In the genomic region with DNA sequence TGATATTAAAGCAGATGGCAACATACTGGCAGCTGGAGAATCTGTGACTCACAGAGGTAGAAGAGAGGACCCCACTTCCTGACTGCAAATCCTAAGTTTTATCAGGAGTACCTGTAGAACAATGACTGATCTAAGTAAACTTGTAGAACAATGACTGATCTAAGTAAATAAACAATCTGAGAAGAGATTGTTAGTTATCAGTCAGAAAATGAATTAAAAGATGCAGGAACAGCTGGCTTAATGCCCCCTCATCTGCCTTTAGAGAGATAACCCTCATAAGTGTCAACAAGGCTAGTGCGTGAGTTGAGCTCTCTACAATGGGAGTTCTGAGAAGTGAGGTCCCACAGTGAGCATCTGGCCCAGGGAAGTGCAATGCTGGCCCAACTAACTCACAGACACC, we compare ENCODE assay signal across 20 cellular contexts. TPM values are rescaled to one million over a fixed set of nuclear protein-coding genes. Genes with fewer than 3 reads are reported as not detected.
DNase-seq lines count a peak whose midpoint lies in the region; ATAC-seq, FAIRE-seq and TF ChIP-seq lines count a peak whose summit lies in the region.
"Had no signal": no experiment of that assay in that cellular context is flagged by ENCODE, and none has a peak within 500 bp of the region (broad histone marks: within the 10 kb centered on the region; RNA-seq: fewer than 3 reads in every experiment).

No MANE protein-coding gene starts in this region.

- no peak for ATAC-seq in activated naive CD8-positive, alpha-beta T cell treated with anti-CD3 and anti-CD28 coated beads, Interleukin-2, amount 50 U/mL, for 24 hours
- ATAC-seq in stimulated activated naive CD8-positive, alpha-beta T cell treated with anti-CD3 and anti-CD28 coated beads, Interleukin-15, Interleukin-2, amounts not matched to agents 100 U/mL and 50 U/mL, for 24 hours, result no peak
- ATAC-seq: HCT116 had no signal

- no peak overlapping the region for H3K4me2 ChIP-seq in astrocyte (ENCODE audit: low read length)
- H3K4me2 ChIP-seq in keratinocyte (ENCODE audit: control insufficient read depth, extremely low read depth, insufficient read depth, low read depth, low read length), result no peak overlapping the region

- peak overlapping the region; percentile 62 for H3K27ac Mint-ChIP-seq in activated naive CD8-positive, alpha-beta T cell treated with anti-CD3 and anti-CD28 coated beads, Interleukin-2, amount 50 U/mL, for 24 hours
- H3K27ac Mint-ChIP-seq in activated naive CD8-positive, alpha-beta T cell treated with anti-CD3 and anti-CD28 coated beads for 36 hours, result no peak overlapping the region
- no peak overlapping the region for H3K27ac Mint-ChIP-seq in astrocyte (ENCODE audit: unreplicated experiment)
- H3K27ac Mint-ChIP-seq: IgD-negative memory B cell had no signal

- H3K36me3 ChIP-seq in astrocyte (ENCODE audit: insufficient read depth, low read length) (no peaks in the 10 kb centered on the region), keratinocyte (ENCODE audit: control insufficient read depth in 2 of 2, extremely low read depth in 1 of 2, insufficient read depth in 2 of 2, low read length in 2 of 2) (no peaks in the 10 kb centered on the region), esophagus muscularis mucosa (peaks cover 0 to 31% (median 11%) of the 10 kb centered on the region in 4 donors)

- TF ChIP-seq CTCF in astrocyte (IDR thresholded peaks at IDR 0.05; ENCODE audit: insufficient read depth, low read depth, low read length) (no peak), keratinocyte (optimal IDR thresholded peaks at IDR 0.05 in 1 of 3, IDR thresholded peaks at IDR 0.05 in 1 of 3, conservative IDR thresholded peaks at IDR 0.05 in 1 of 3; ENCODE audit: extremely low read depth in 1 of 3, insufficient read depth in 2 of 3, low read length in 3 of 3) (no peak), esophagus muscularis mucosa (IDR thresholded peaks at IDR 0.05) (no peak)

- TF ChIP-seq EP300 in esophagus muscularis mucosa (IDR thresholded peaks at IDR 0.05), result no peak

- no peak overlapping the region for H2AFZ ChIP-seq in astrocyte (ENCODE audit: low read depth, low read length)
- H2AFZ ChIP-seq in keratinocyte (ENCODE audit: control insufficient read depth, low read length), result no peak overlapping the region

- peaks cover 4% of the 10 kb centered on the region for H3K4me1 Mint-ChIP-seq in activated naive CD8-positive, alpha-beta T cell treated with anti-CD3 and anti-CD28 coated beads, Interleukin-2, amount 50 U/mL, for 24 hours
- peaks cover 4% of the 10 kb centered on the region for H3K4me1 Mint-ChIP-seq in activated naive CD8-positive, alpha-beta T cell treated with anti-CD3 and anti-CD28 coated beads for 36 hours
- H3K4me1 Mint-ChIP-seq in astrocyte (ENCODE audit: low read depth, unreplicated experiment), result peaks cover 2% of the 10 kb centered on the region

- H3K79me2 ChIP-seq in astrocyte (ENCODE audit: insufficient read depth, low read length) (no peaks in the 10 kb centered on the region), keratinocyte (ENCODE audit: control insufficient read depth, insufficient read depth, low read length) (no peaks in the 10 kb centered on the region)

- no peak for DNase-seq in activated naive CD8-positive, alpha-beta T cell treated with anti-CD3 and anti-CD28 coated beads, Interleukin-2, amount 50 U/mL, for 24 hours
- DNase-seq in activated naive CD8-positive, alpha-beta T cell treated with anti-CD3 and anti-CD28 coated beads for 36 hours, result no peak
- DNase-seq in astrocyte (ENCODE audit: low read depth), result no peak
- no peak for DNase-seq in keratinocyte (ENCODE audit: low read depth, low spot score)
- no peak for DNase-seq in stimulated activated CD4-positive, alpha-beta T cell treated with anti-CD3 and anti-CD28 coated beads, Interleukin-4, amount 100 ng/mL, for 1 hour
- no peak for DNase-seq in stimulated activated naive CD8-positive, alpha-beta T cell treated with anti-CD3 and anti-CD28 coated beads, Interleukin-15, Interleukin-2, amounts not matched to agents 100 U/mL and 50 U/mL, for 24 hours
- no peak for DNase-seq in esophagus muscularis mucosa (ENCODE audit: extremely low spot score)
- no peak for DNase-seq in DMS79 treated with DMSO at 0.1 percent for 48 hours (lab: John Stamatoyannopoulos, UW)
- DNase-seq: AML-193, Caco-2, DND-41, GF-D8, NCI-H1694, NCI-H2107, NCI-H774, SIG-M5 had no signal

- H3K4me3 Mint-ChIP-seq in activated naive CD8-positive, alpha-beta T cell treated with anti-CD3 and anti-CD28 coated beads, Interleukin-2, amount 50 U/mL, for 24 hours, result no peak overlapping the region
- no peak overlapping the region for H3K4me3 Mint-ChIP-seq in activated naive CD8-positive, alpha-beta T cell treated with anti-CD3 and anti-CD28 coated beads for 36 hours
- H3K4me3 Mint-ChIP-seq in astrocyte (ENCODE audit: unreplicated experiment), result no peak overlapping the region
- H3K4me3 Mint-ChIP-seq: IgD-negative memory B cell had no signal

- H3K9me3 Mint-ChIP-seq in activated naive CD8-positive, alpha-beta T cell treated with anti-CD3 and anti-CD28 coated beads, Interleukin-2, amount 50 U/mL, for 24 hours, result no peaks in the 10 kb centered on the region
- H3K9me3 Mint-ChIP-seq in activated naive CD8-positive, alpha-beta T cell treated with anti-CD3 and anti-CD28 coated beads for 36 hours, result no peaks in the 10 kb centered on the region
- no peaks in the 10 kb centered on the region for H3K9me3 Mint-ChIP-seq in astrocyte (ENCODE audit: unreplicated experiment)
- H3K9me3 Mint-ChIP-seq: IgD-negative memory B cell had no signal

- peak; percentile 56 for FAIRE-seq in astrocyte (lab: Jason Lieb, UNC)
- peak; percentile 5 for FAIRE-seq in keratinocyte (lab: Jason Lieb, UNC)
- FAIRE-seq: GM19239, RCC 7860 had no signal

- H3K36me3 Mint-ChIP-seq in activated naive CD8-positive, alpha-beta T cell treated with anti-CD3 and anti-CD28 coated beads, Interleukin-2, amount 50 U/mL, for 24 hours (ENCODE audit: low read depth), result peaks cover 4% of the 10 kb centered on the region
- H3K36me3 Mint-ChIP-seq in activated naive CD8-positive, alpha-beta T cell treated with anti-CD3 and anti-CD28 coated beads for 36 hours, result peaks cover 3% of the 10 kb centered on the region
- H3K36me3 Mint-ChIP-seq in astrocyte (ENCODE audit: low read depth, unreplicated experiment), result no peaks in the 10 kb centered on the region

- H4K20me1 ChIP-seq in astrocyte (ENCODE audit: insufficient read depth, low read length) (no peaks in the 10 kb centered on the region), keratinocyte (ENCODE audit: control insufficient read depth, extremely low read depth, insufficient read depth, low read length) (no peaks in the 10 kb centered on the region)

- dilution Hi-C loops in keratinocyte (cut with MboI; ENCODE audit: extremely low pct_ligation_motif_present, low sequenced_read_pairs), result no loop called here

- no peak for TF ChIP-seq POLR2A in esophagus muscularis mucosa (IDR thresholded peaks at IDR 0.05; ENCODE audit: low read depth)

- H3K4me1 ChIP-seq in astrocyte (ENCODE audit: insufficient read depth, low read length) (peaks cover 6% of the 10 kb centered on the region), keratinocyte (ENCODE audit: control insufficient read depth, extremely low read depth, insufficient read depth, low read length) (peaks cover 9% of the 10 kb centered on the region), esophagus muscularis mucosa (no peaks in the 10 kb centered on the region)
- H3K4me1 ChIP-seq: Caco-2 had no signal

- H3K9me1 ChIP-seq in keratinocyte (ENCODE audit: control insufficient read depth, extremely low read depth, insufficient read depth, low read length), result no peaks in the 10 kb centered on the region

- 100% methylated on average over 1 of the region's 1 CpG for WGBS in esophagus muscularis mucosa

- H3K27ac ChIP-seq in astrocyte (ENCODE audit: low read depth, low read length) (no peak overlapping the region), keratinocyte (ENCODE audit: control insufficient read depth, insufficient read depth, low read length) (no peak overlapping the region), esophagus muscularis mucosa (replicated peaks in 1 of 4) (no peak overlapping the region)

- intact Hi-C loops in esophagus muscularis mucosa (cut with DNase I), result no loop called here

- H3K27me3 Mint-ChIP-seq in activated naive CD8-positive, alpha-beta T cell treated with anti-CD3 and anti-CD28 coated beads, Interleukin-2, amount 50 U/mL, for 24 hours, result no peaks in the 10 kb centered on the region
- H3K27me3 Mint-ChIP-seq in activated naive CD8-positive, alpha-beta T cell treated with anti-CD3 and anti-CD28 coated beads for 36 hours, result no peaks in the 10 kb centered on the region
- no peaks in the 10 kb centered on the region for H3K27me3 Mint-ChIP-seq in astrocyte (ENCODE audit: low read depth, unreplicated experiment)
- H3K27me3 Mint-ChIP-seq: IgD-negative memory B cell had no signal

- H3K9ac ChIP-seq in astrocyte (ENCODE audit: low read length) (no peak overlapping the region), keratinocyte (ENCODE audit: control insufficient read depth, extremely low read depth, insufficient read depth, low read length) (no peak overlapping the region)

- H3K9me3 ChIP-seq in astrocyte (ENCODE audit: insufficient read depth, low read depth, low read length), result no peaks in the 10 kb centered on the region
- H3K9me3 ChIP-seq in keratinocyte (ENCODE audit: control insufficient read depth, low read depth, low read length), result no peaks in the 10 kb centered on the region
- H3K9me3 ChIP-seq in esophagus muscularis mucosa, result no peaks in the 10 kb centered on the region
- H3K9me3 ChIP-seq: Caco-2 had no signal

- H3K4me3 ChIP-seq in astrocyte (ENCODE audit: insufficient read depth, low read depth, low read length), result no peak overlapping the region
- no peak overlapping the region for H3K4me3 ChIP-seq in keratinocyte (ENCODE audit: control insufficient read depth in 2 of 3, extremely low read depth in 1 of 3, insufficient read depth in 2 of 3, low read depth in 1 of 3, low read length in 3 of 3)
- H3K4me3 ChIP-seq in esophagus muscularis mucosa, result no peak overlapping the region

- H3K27me3 ChIP-seq in astrocyte (ENCODE audit: insufficient read depth, low read length) (no peaks in the 10 kb centered on the region), keratinocyte (ENCODE audit: control insufficient read depth, extremely low read depth, insufficient read depth, low read length) (no peaks in the 10 kb centered on the region), esophagus muscularis mucosa (no peaks in the 10 kb centered on the region)

RNA-seq across cellular contexts. Expression of gene ACAD11, which starts 14.6 kb away (rescaled TPM):
- total RNA-seq in activated naive CD8-positive, alpha-beta T cell treated with anti-CD3 and anti-CD28 coated beads for 36 hours, result 10 to 100 TPM; 11.3 to 12.4 TPM
- total RNA-seq in astrocyte, result 13.0 and 14.4 TPM in 2 replicates
- polyA plus RNA-seq in keratinocyte, result 15.4 to 32.1 TPM (median 28.4 TPM) in 3 replicates
- polyA plus RNA-seq in keratinocyte (2011; ENCODE audit: low read depth), result 5.0 TPM
- 6.6 and 9.4 TPM in 2 replicates for polyA plus RNA-seq in keratinocyte (2011; cell fraction: cytosol; rRNA removed)
- 79.8 and 86.5 TPM in 2 replicates for polyA plus RNA-seq in keratinocyte (2011; cell fraction: nucleus; rRNA removed)
- polyA plus RNA-seq in keratinocyte (2012; ENCODE audit: low replicate concordance), result 10.4 and 11.9 TPM in 2 replicates
- polyA minus RNA-seq in keratinocyte, result 14.3 to 42.5 TPM (median 16.6 TPM) in 3 replicates
- 13.4 TPM for polyA minus RNA-seq in keratinocyte (2011; cell fraction: cytosol; rRNA and poly(A)+ RNA removed)
- 24.7 and 49.5 TPM in 2 replicates for polyA minus RNA-seq in keratinocyte (2011; cell fraction: nucleus; rRNA and poly(A)+ RNA removed)
- 10 to 100 TPM; 14.1 to 26.6 (median 17.2) TPM for total RNA-seq in esophagus muscularis mucosa

RNA-seq across cellular contexts. Expression of gene UBA5, which starts 15.1 kb away (rescaled TPM):
- 10 to 100 TPM; 68.9 to 77.6 TPM for total RNA-seq in activated naive CD8-positive, alpha-beta T cell treated with anti-CD3 and anti-CD28 coated beads for 36 hours
- 34.5 and 36.2 TPM in 2 replicates for total RNA-seq in astrocyte
- 22.5 to 48.0 TPM (median 25.4 TPM) in 3 replicates for polyA plus RNA-seq in keratinocyte
- polyA plus RNA-seq in keratinocyte (2011; ENCODE audit: low read depth), result 27.9 TPM
- polyA plus RNA-seq in keratinocyte (2011; cell fraction: cytosol; rRNA removed), result 20.9 and 38.0 TPM in 2 replicates
- 25.8 and 42.3 TPM in 2 replicates for polyA plus RNA-seq in keratinocyte (2011; cell fraction: nucleus; rRNA removed)
- 20.0 and 28.2 TPM in 2 replicates for polyA plus RNA-seq in keratinocyte (2012; ENCODE audit: low replicate concordance)
- 4.9 to 22.4 TPM (median 10.6 TPM) in 3 replicates for polyA minus RNA-seq in keratinocyte
- 37.8 TPM for polyA minus RNA-seq in keratinocyte (2011; cell fraction: cytosol; rRNA and poly(A)+ RNA removed)
- 27.1 and 34.6 TPM in 2 replicates for polyA minus RNA-seq in keratinocyte (2011; cell fraction: nucleus; rRNA and poly(A)+ RNA removed)
- 10 to 100 TPM; 23.7 to 42.2 (median 31.7) TPM for total RNA-seq in esophagus muscularis mucosa

RNA-seq across cellular contexts. Expression of gene ACKR4, which starts 48.0 kb away (rescaled TPM):
- under 1 TPM; 0.10 to 0.18 TPM for total RNA-seq in activated naive CD8-positive, alpha-beta T cell treated with anti-CD3 and anti-CD28 coated beads for 36 hours
- total RNA-seq in astrocyte (not detected in 2 replicates), esophagus muscularis mucosa (1 to 10 TPM in 1 of 4 donors, under 1 TPM in 3; 0.42 to 2.2 (median 0.84) TPM)
- polyA plus RNA-seq in keratinocyte, result 0.14 to 0.67 TPM (median 0.57 TPM) in 3 replicates
- polyA plus RNA-seq in keratinocyte (2011; ENCODE audit: low read depth), result 0.31 TPM
- 0.06 and 0.11 TPM in 2 replicates for polyA plus RNA-seq in keratinocyte (2011; cell fraction: cytosol; rRNA removed)
- polyA plus RNA-seq in keratinocyte (2011; cell fraction: nucleus; rRNA removed), result 0.08 and 0.29 TPM in 2 replicates
- 0.50 and 0.59 TPM in 2 replicates for polyA plus RNA-seq in keratinocyte (2012; ENCODE audit: low replicate concordance)
- 0.16 to 0.32 TPM in 2 of 3 replicates, not detected in the other for polyA minus RNA-seq in keratinocyte
- polyA minus RNA-seq in keratinocyte (2011; cell fraction: cytosol; rRNA and poly(A)+ RNA removed), result not detected
- 0.47 TPM in 1 of 2 replicates, not detected in the other for polyA minus RNA-seq in keratinocyte (2011; cell fraction: nucleus; rRNA and poly(A)+ RNA removed)
- total RNA-seq: Caco-2 had no signal
- polyA plus RNA-seq: IgD-negative memory B cell had no signal
